ENCODE assay signal across 1 cellular context in the genomic region with DNA sequence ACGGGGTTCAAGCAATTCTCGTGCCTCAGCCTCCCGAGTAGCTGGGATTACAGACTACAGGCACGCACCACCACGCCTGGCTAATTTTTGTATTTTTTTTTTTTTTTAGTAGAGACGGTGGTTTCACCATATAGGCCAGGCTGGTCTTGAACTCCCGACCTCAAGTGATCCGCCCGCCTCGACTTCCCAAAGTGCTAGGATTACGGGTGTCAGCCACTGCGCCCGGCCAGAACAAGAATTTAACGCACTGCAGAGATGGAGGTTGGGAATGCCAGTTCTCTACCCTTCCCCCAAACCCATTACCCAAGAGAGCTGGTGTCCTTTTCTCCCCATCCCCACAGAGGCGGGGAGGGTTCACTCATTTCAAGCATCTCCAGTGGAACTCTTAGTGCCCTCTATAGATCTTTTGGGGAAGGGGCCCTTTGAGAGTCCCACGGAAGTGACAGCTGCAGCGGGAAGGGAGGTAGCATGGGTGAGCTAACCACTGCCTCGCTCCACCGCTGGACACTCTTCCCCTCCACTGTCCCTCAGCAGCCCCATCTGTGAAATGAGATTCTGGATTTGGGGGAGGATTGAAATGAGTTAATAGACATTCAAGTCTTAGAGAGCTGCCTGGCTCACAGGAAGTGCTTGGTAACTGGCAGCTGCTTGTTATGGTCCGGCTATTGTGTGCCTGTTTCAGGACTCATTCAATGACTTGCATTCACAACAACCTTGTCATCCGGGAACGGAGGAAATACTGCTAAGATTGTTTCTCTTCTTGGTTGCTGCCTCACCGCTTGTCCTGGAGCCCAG.
TF ChIP-seq lines count a peak whose summit lies in the region.

No MANE protein-coding gene starts in this region.

TF ChIP-seq in H1, 55 proteins besides CTCF, POLR2A, EP300 and RAD21:
- no peak for TF ChIP-seq KDM4A (IDR thresholded peaks at IDR 0.05; ENCODE audit: low read depth, low read length, severe bottlenecking)
- TF ChIP-seq SIN3A (conservative IDR thresholded peaks at IDR 0.05 in 1 of 2, IDR thresholded peaks at IDR 0.05 in 1 of 2; ENCODE audit: low read depth in 1 of 2, low read length in 2 of 2), result no peak
- TF ChIP-seq GTF2F1 (IDR thresholded peaks at IDR 0.05; ENCODE audit: borderline replicate concordance, low read depth, low read length), result no peak
- TF ChIP-seq SIRT6 (IDR thresholded peaks at IDR 0.05; ENCODE audit: low read length), result no peak
- TF ChIP-seq NANOG (IDR thresholded peaks at IDR 0.05; ENCODE audit: insufficient read depth, low read depth, low read length, poor library complexity, severe bottlenecking), result no peak
- no peak for TF ChIP-seq CBX8 (IDR thresholded peaks at IDR 0.05; ENCODE audit: borderline replicate concordance, low read depth, low read length)
- TF ChIP-seq CBX5 (IDR thresholded peaks at IDR 0.05; ENCODE audit: low read depth, low read length), result no peak
- no peak for TF ChIP-seq TEAD4 (IDR thresholded peaks at IDR 0.05; ENCODE audit: low read depth, low read length)
- no peak for TF ChIP-seq SP2 (IDR thresholded peaks at IDR 0.05; ENCODE audit: low read length)
- TF ChIP-seq YY1 (IDR thresholded peaks at IDR 0.05; ENCODE audit: low read depth, low read length), result no peak
- TF ChIP-seq SUZ12 (IDR thresholded peaks at IDR 0.05; ENCODE audit: low read length), result no peak
- TF ChIP-seq CEBPB (IDR thresholded peaks at IDR 0.05; ENCODE audit: low read depth, low read length), result no peak
- no peak for TF ChIP-seq RXRA (IDR thresholded peaks at IDR 0.05; ENCODE audit: insufficient read depth, low read depth, low read length)
